ENCODE assay signal across 25 cellular contexts in genomic region chr19:7907122-7907521, GRCh38. TPM values are rescaled to one million over a fixed set of nuclear protein-coding genes. Genes with fewer than 3 reads are reported as not detected.
DNase-seq lines count a peak whose midpoint lies in the region; ATAC-seq, FAIRE-seq and TF ChIP-seq lines count a peak whose summit lies in the region.
"Had no signal": no experiment of that assay in that cellular context is flagged by ENCODE, and none has a peak within 500 bp of the region (broad histone marks: within the 10 kb centered on the region; RNA-seq: fewer than 3 reads in every experiment).

No MANE protein-coding gene starts in this region.

- BruUV-seq in GM12878 (replicated peaks; lab: Mats Ljungman, UMichigan), result no TSS peak

- peaks cover 19% of the 10 kb centered on the region for H3K36me3 Mint-ChIP-seq in activated naive CD4-positive, alpha-beta T cell treated with anti-CD3 and anti-CD28 coated beads for 36 hours (ENCODE audit: low read depth)
- peaks cover 12% of the 10 kb centered on the region for H3K36me3 Mint-ChIP-seq in nephron progenitor cell (ENCODE audit: low read depth)
- peaks cover 0 to 27% (median 13%) of the 10 kb centered on the region in 3 donors for H3K36me3 Mint-ChIP-seq in naive thymus-derived CD8-positive, alpha-beta T cell

- H3K79me2 ChIP-seq in GM12878 (ENCODE audit: control insufficient read depth, insufficient read depth, low read length), result peaks cover 36% of the 10 kb centered on the region

- no peak for TF ChIP-seq EP300 in GM12878 (IDR thresholded peaks at IDR 0.05; ENCODE audit: borderline replicate concordance in 1 of 2, control insufficient read depth in 1 of 2, low read depth in 2 of 2, low read length in 2 of 2)

- POLR2A ChIA-PET in GM12878 (lab: Charles Lee), result no interaction called here
- POLR2A ChIA-PET in naive thymus-derived CD8-positive, alpha-beta T cell (lab: Charles Lee), result interaction anchor here (0.7 to 2.5 kb wide), 3 partner anchors 10 to 75 kb away, joined by 3 to 8 read pairs (median 5); partner anchors contain the start of gene SNAPC2

- no peak overlapping the region for H3K4me2 ChIP-seq in GM12878 (ENCODE audit: control insufficient read depth, insufficient read depth)

- no peak overlapping the region for H2AFZ ChIP-seq in GM12878 (ENCODE audit: control insufficient read depth, low read depth, low read length)

- no peaks in the 10 kb centered on the region for H3K9me3 ChIP-seq in GM12878 (replicated peaks; ENCODE audit: control insufficient read depth, insufficient read depth, low read length)
- H3K9me3 ChIP-seq: breast epithelium, sigmoid colon, upper lobe of left lung had no signal

- H3K27ac Mint-ChIP-seq in activated naive CD4-positive, alpha-beta T cell treated with anti-CD3 and anti-CD28 coated beads for 36 hours, result peak overlapping the region; percentile 53
- peak overlapping the region; percentile 66 for H3K27ac Mint-ChIP-seq in nephron progenitor cell
- peak overlapping the region in 1 of 10 donors; percentile 66 for H3K27ac Mint-ChIP-seq in naive thymus-derived CD8-positive, alpha-beta T cell
- H3K27ac Mint-ChIP-seq: activated CD4-positive, alpha-beta memory T cell treated with anti-CD3 and anti-CD28 coated beads, Interleukin-2, amount 10 ng/mL, durations not matched to agents 7 days and 5 days; dendritic cell treated with granulocyte-macrophage colony-stimulating factor and Interleukin-4, amounts not matched to agents 40 ng/mL and 50 ng/mL, for 4 days had no signal

- no peak overlapping the region for H3K4me3 Mint-ChIP-seq in activated naive CD4-positive, alpha-beta T cell treated with anti-CD3 and anti-CD28 coated beads for 36 hours
- no peak overlapping the region for H3K4me3 Mint-ChIP-seq in nephron progenitor cell
- peak overlapping the region in 2 of 10 donors; percentile 27 to 39 for H3K4me3 Mint-ChIP-seq in naive thymus-derived CD8-positive, alpha-beta T cell
- H3K4me3 Mint-ChIP-seq: activated CD4-positive, alpha-beta memory T cell treated with anti-CD3 and anti-CD28 coated beads, Interleukin-2, amount 10 ng/mL, durations not matched to agents 7 days and 5 days; dendritic cell treated with granulocyte-macrophage colony-stimulating factor and Interleukin-4, amounts not matched to agents 40 ng/mL and 50 ng/mL, for 4 days had no signal

- H3K4me3 ChIP-seq in GM12878, result no peak overlapping the region
- H3K4me3 ChIP-seq: breast epithelium, sigmoid colon, upper lobe of left lung had no signal

- H4K20me1 ChIP-seq in GM12878 (ENCODE audit: control insufficient read depth, insufficient read depth), result peaks cover 9% of the 10 kb centered on the region; the same call in 1 of the 2 replicates

- intact Hi-C loops in activated naive CD4-positive, alpha-beta T cell treated with anti-CD3 and anti-CD28 coated beads for 36 hours (cut with micrococcal nuclease), result no loop called here
- intact Hi-C loops in GM12878 (cut with micrococcal nuclease; ENCODE audit: unreplicated experiment), result loop anchor here (10.0 kb wide), 1 partner anchor 222 kb away; the partner anchor contains the start of gene TRAPPC5

- DNase-seq in activated naive CD4-positive, alpha-beta T cell treated with anti-CD3 and anti-CD28 coated beads for 36 hours, result no peak
- no peak for DNase-seq in activated naive CD4-positive, alpha-beta T cell treated with anti-CD3 and anti-CD28 coated beads, Interleukin-2, amount 50 U/mL, for 16 hours
- no peak for DNase-seq in GM12878 (ENCODE audit: low read depth, low spot score)
- no peak for DNase-seq in nephron progenitor cell
- no peak for DNase-seq in naive thymus-derived CD8-positive, alpha-beta T cell
- no peak for DNase-seq in urothelium cell line (ENCODE audit: low spot score)
- DNase-seq: 8988T; activated CD4-positive, alpha-beta memory T cell treated with anti-CD3 and anti-CD28 coated beads, Interleukin-2, amount 10 ng/mL, durations not matched to agents 7 days and 5 days; activated gamma-delta T cell; AML-193; left cardiac atrium; naive B cell; NCI-H1092 treated with DMSO at 0.1 percent for 48 hours; NCI-H2029; NCI-H226; PC-3; SIG-M5; sigmoid colon; stimulated activated CD8-positive, alpha-beta memory T cell treated with anti-CD3 and anti-CD28 coated beads, Interleukin-4, amount 100 ng/mL, for 48 hours had no signal

- SMC1A ChIA-PET in GM12878 (lab: Charles Lee; ENCODE audit: uncharacterized antibody, unreplicated experiment), result no interaction called here

- RAD21 ChIA-PET in GM12878 (lab: Charles Lee; ENCODE audit: unreplicated experiment), result no interaction called here

- peaks cover 24% of the 10 kb centered on the region for H3K4me1 Mint-ChIP-seq in activated naive CD4-positive, alpha-beta T cell treated with anti-CD3 and anti-CD28 coated beads for 36 hours (ENCODE audit: low read depth)
- H3K4me1 Mint-ChIP-seq in nephron progenitor cell, result peaks cover 29% of the 10 kb centered on the region
- H3K4me1 Mint-ChIP-seq in naive thymus-derived CD8-positive, alpha-beta T cell, result peaks cover 16 to 51% (median 42%) of the 10 kb centered on the region in 4 donors

- no peaks in the 10 kb centered on the region for H3K27me3 ChIP-seq in GM12878 (replicated peaks in 1 of 2; ENCODE audit: control insufficient read depth in 2 of 2, insufficient read depth in 2 of 2, low read length in 1 of 2)
- H3K27me3 ChIP-seq: breast epithelium, sigmoid colon, upper lobe of left lung had no signal

- H3K9ac ChIP-seq in GM12878 (ENCODE audit: control insufficient read depth, insufficient read depth, low read length), result no peak overlapping the region

- in situ Hi-C loops in GM12878 (cut with MboI), result no loop called here

- 86% methylated on average over 14 of the region's 19 CpGs for WGBS in GM12878 (ENCODE audit: insufficient coverage, insufficient replicate concordance, low lambda C conversion rate, missing lambda C conversion rate)

- TF ChIP-seq CTCF in GM12878 (IDR thresholded peaks at IDR 0.05 in 2 of 3, conservative IDR thresholded peaks at IDR 0.05 in 1 of 3; ENCODE audit: control insufficient read depth in 2 of 3, extremely low read depth in 1 of 3, insufficient read depth in 1 of 3, low read depth in 3 of 3, low read length in 3 of 3), result no peak
- no peak for TF ChIP-seq CTCF in nephron progenitor cell (IDR thresholded peaks at IDR 0.05)

- no peaks in the 10 kb centered on the region for H3K9me3 Mint-ChIP-seq in activated naive CD4-positive, alpha-beta T cell treated with anti-CD3 and anti-CD28 coated beads for 36 hours
- H3K9me3 Mint-ChIP-seq in nephron progenitor cell, result no peaks in the 10 kb centered on the region
- H3K9me3 Mint-ChIP-seq in naive thymus-derived CD8-positive, alpha-beta T cell, result peaks cover 0 to 3% (median 0%) of the 10 kb centered on the region in 9 donors
- H3K9me3 Mint-ChIP-seq: activated CD4-positive, alpha-beta memory T cell treated with anti-CD3 and anti-CD28 coated beads, Interleukin-2, amount 10 ng/mL, durations not matched to agents 7 days and 5 days; dendritic cell treated with granulocyte-macrophage colony-stimulating factor and Interleukin-4, amounts not matched to agents 40 ng/mL and 50 ng/mL, for 4 days; naive B cell had no signal

- no peak overlapping the region for H3K27ac ChIP-seq in GM12878 (ENCODE audit: control insufficient read depth, insufficient read depth)
- H3K27ac ChIP-seq: breast epithelium, sigmoid colon, upper lobe of left lung had no signal

- H3K36me3 ChIP-seq in GM12878 (ENCODE audit: control insufficient read depth in 2 of 2, insufficient read depth in 2 of 2, low read length in 1 of 2), result peaks cover 0 to 11% of the 10 kb centered on the region in 2 experiments; a peak in 3 of 4 replicates

- TF ChIP-seq POLR2A in GM12878 (IDR thresholded peaks at IDR 0.05; ENCODE audit: low read depth, low read length), result peak; percentile 48

- FAIRE-seq in GM12878 (lab: Jason Lieb, UNC), result no peak
- no peak for FAIRE-seq in urothelium cell line (lab: Jason Lieb, UNC)
- FAIRE-seq: GM12892 had no signal

- CTCF ChIA-PET in activated naive CD4-positive, alpha-beta T cell treated with anti-CD3 and anti-CD28 coated beads for 36 hours (lab: Charles Lee), result interaction anchor here (0.6 kb wide), 1 partner anchor 343 kb away, joined by 3 read pairs; no protein-coding TSS in a partner anchor
- CTCF ChIA-PET in GM12878 (lab: Yijun Ruan, JAX), result interaction anchor here (0.7 kb wide), 1 partner anchor 10 kb away, joined by 3 read pairs; no protein-coding TSS in a partner anchor

- no peaks in the 10 kb centered on the region for H3K27me3 Mint-ChIP-seq in activated naive CD4-positive, alpha-beta T cell treated with anti-CD3 and anti-CD28 coated beads for 36 hours (ENCODE audit: low read depth)
- H3K27me3 Mint-ChIP-seq in nephron progenitor cell (ENCODE audit: low read depth, poor library complexity), result peaks cover 13% of the 10 kb centered on the region
- H3K27me3 Mint-ChIP-seq in naive thymus-derived CD8-positive, alpha-beta T cell, result peaks cover 0 to 6% (median 0%) of the 10 kb centered on the region in 5 donors
- H3K27me3 Mint-ChIP-seq: activated CD4-positive, alpha-beta memory T cell treated with anti-CD3 and anti-CD28 coated beads, Interleukin-2, amount 10 ng/mL, durations not matched to agents 7 days and 5 days; naive B cell had no signal

- H3K4me1 ChIP-seq in GM12878 (ENCODE audit: control insufficient read depth, insufficient read depth, low read length), result peaks cover 14% of the 10 kb centered on the region

- no peak for TF ChIP-seq RAD21 in GM12878 (IDR thresholded peaks at IDR 0.05; ENCODE audit: insufficient read depth, low read depth, low read length)

- no peak for ATAC-seq in GM12878
- ATAC-seq in naive thymus-derived CD8-positive, alpha-beta T cell, result no peak
- ATAC-seq: left cardiac atrium, PC-3 had no signal

RNA-seq across cellular contexts. Expression of gene MAP2K7, which starts 3.4 kb away (rescaled TPM):
- total RNA-seq in activated naive CD4-positive, alpha-beta T cell treated with anti-CD3 and anti-CD28 coated beads for 36 hours, result 10 to 100 TPM; 39.1 to 39.8 TPM
- 19.3 and 24.7 TPM in 2 replicates for total RNA-seq in GM12878 (2013; cell fraction: nucleolus; rRNA removed)
- 9.7 and 13.4 TPM in 2 replicates for total RNA-seq in GM12878 (2014; rRNA removed)
- 4.8 and 5.5 TPM in 2 replicates for total RNA-seq in GM12878 (2014; rRNA removed; fragmentation: Illumina TruSeq; extraction: Trizol)
- 30.6 and 32.2 TPM in 2 replicates for total RNA-seq in GM12878 (2021)
- 7.9 TPM for polyA plus RNA-seq in GM12878 (2011; ENCODE audit: low read depth)
- polyA plus RNA-seq in GM12878 (2011; rRNA removed), result 5.6 and 9.0 TPM in 2 replicates
- polyA plus RNA-seq in GM12878 (2011; cell fraction: cytosol; rRNA removed), result 10.8 and 18.3 TPM in 2 replicates
- polyA plus RNA-seq in GM12878 (2011; cell fraction: nucleus; rRNA removed), result 37.2 and 41.6 TPM in 2 replicates
- polyA plus RNA-seq in GM12878 (2012), result 20.1 and 27.9 TPM in 2 replicates
- 4.2 and 8.0 TPM in 2 replicates for polyA plus RNA-seq in GM12878 (2014; fragmentation: Illumina TruSeq; extraction: Trizol)
- under 1 TPM; 0.34 to 0.95 TPM for polyA plus RNA-seq in GM12878 (2014; fragmentation: Nextera tagmentation; extraction: Ambion mirVana)
- 25.9 and 31.2 TPM in 2 replicates for polyA plus RNA-seq in GM12878 (2014; rRNA removed)
- polyA plus RNA-seq in GM12878 (2016; fragmentation: Nextera tagmentation; extraction: Ambion mirVana), result 1 to 10 TPM; 3.5 to 4.5 TPM
- 5.4 and 11.6 TPM in 2 replicates for polyA minus RNA-seq in GM12878 (2011; rRNA and poly(A)+ RNA removed)
- polyA minus RNA-seq in GM12878 (2011; cell fraction: cytosol; rRNA and poly(A)+ RNA removed), result 6.0 and 10.7 TPM in 2 replicates
- 9.4 and 11.8 TPM in 2 replicates for polyA minus RNA-seq in GM12878 (2011; cell fraction: nucleus; rRNA and poly(A)+ RNA removed)
- 10 to 100 TPM; 85.7 to 86.9 TPM for total RNA-seq in naive thymus-derived CD8-positive, alpha-beta T cell
- polyA plus RNA-seq in naive thymus-derived CD8-positive, alpha-beta T cell, result 1 to 10 TPM; 1.8 to 5.1 (median 2.3) TPM

RNA-seq across cellular contexts. Expression of gene TGFBR3L, which starts 7.5 kb away (rescaled TPM):
- total RNA-seq in activated naive CD4-positive, alpha-beta T cell treated with anti-CD3 and anti-CD28 coated beads for 36 hours, result 1 to 10 TPM; 1.7 to 3.7 TPM
- total RNA-seq in GM12878 (2013; cell fraction: nucleolus; rRNA removed), result not detected in 2 replicates
- total RNA-seq in GM12878 (2014; rRNA removed) (not detected in 2 replicates), GM12878 (2014; rRNA removed; fragmentation: Illumina TruSeq; extraction: Trizol) (not detected in 2 replicates), GM12878 (2021) (0.16 and 0.23 TPM in 2 replicates)
- not detected for polyA plus RNA-seq in GM12878 (2011; ENCODE audit: low read depth)
- polyA plus RNA-seq in GM12878 (2011; rRNA removed) (not detected in 2 replicates), GM12878 (2014; fragmentation: Illumina TruSeq; extraction: Trizol) (not detected in 2 replicates), GM12878 (2014; fragmentation: Nextera tagmentation; extraction: Ambion mirVana) (not detected), GM12878 (2014; rRNA removed) (0.55 TPM in 1 of 2 replicates, not detected in the other), GM12878 (2016; fragmentation: Nextera tagmentation; extraction: Ambion mirVana) (under 1 TPM in 1 of 2 experiments, not detected in 1; 0.20 TPM)
- polyA plus RNA-seq in GM12878 (2011; cell fraction: cytosol; rRNA removed), result 0.15 TPM in 1 of 2 replicates, not detected in the other
- polyA plus RNA-seq in GM12878 (2011; cell fraction: nucleus; rRNA removed), result 0.09 and 0.15 TPM in 2 replicates
- polyA plus RNA-seq in GM12878 (2012), result 0.15 TPM in 1 of 2 replicates, not detected in the other
- polyA minus RNA-seq in GM12878 (2011; rRNA and poly(A)+ RNA removed), result not detected in 2 replicates
- not detected in 2 replicates for polyA minus RNA-seq in GM12878 (2011; cell fraction: cytosol; rRNA and poly(A)+ RNA removed)
- polyA minus RNA-seq in GM12878 (2011; cell fraction: nucleus; rRNA and poly(A)+ RNA removed), result 1.2 TPM in 1 of 2 replicates, not detected in the other
- total RNA-seq in naive thymus-derived CD8-positive, alpha-beta T cell, result under 1 TPM; 0.41 to 0.57 TPM
- under 1 TPM in 1 of 3 donors, not detected in 2; 0.60 TPM for polyA plus RNA-seq in naive thymus-derived CD8-positive, alpha-beta T cell
- total RNA-seq: mesenteric fat pad had no signal
- polyA plus RNA-seq: sigmoid colon had no signal

RNA-seq across cellular contexts. Expression of gene SNAPC2, which starts 13.0 kb away (rescaled TPM):
- total RNA-seq in activated naive CD4-positive, alpha-beta T cell treated with anti-CD3 and anti-CD28 coated beads for 36 hours, result 10 to 100 TPM; 10.9 to 12.4 TPM
- 2.5 and 3.5 TPM in 2 replicates for total RNA-seq in GM12878 (2013; cell fraction: nucleolus; rRNA removed)
- total RNA-seq in GM12878 (2014; rRNA removed), result 16.0 and 16.8 TPM in 2 replicates
- total RNA-seq in GM12878 (2014; rRNA removed; fragmentation: Illumina TruSeq; extraction: Trizol), result 5.1 and 7.0 TPM in 2 replicates
- total RNA-seq in GM12878 (2021), result 17.6 and 20.8 TPM in 2 replicates
- polyA plus RNA-seq in GM12878 (2011; ENCODE audit: low read depth), result 3.1 TPM
- 3.6 and 9.2 TPM in 2 replicates for polyA plus RNA-seq in GM12878 (2011; rRNA removed)
- polyA plus RNA-seq in GM12878 (2011; cell fraction: cytosol; rRNA removed), result 11.9 and 19.3 TPM in 2 replicates
- polyA plus RNA-seq in GM12878 (2011; cell fraction: nucleus; rRNA removed), result 16.3 and 18.2 TPM in 2 replicates
- polyA plus RNA-seq in GM12878 (2012), result 14.8 and 15.4 TPM in 2 replicates
- polyA plus RNA-seq in GM12878 (2014; fragmentation: Illumina TruSeq; extraction: Trizol), result 0.86 and 5.4 TPM in 2 replicates
- polyA plus RNA-seq in GM12878 (2014; fragmentation: Nextera tagmentation; extraction: Ambion mirVana), result 1 to 10 TPM in 1 of 2 experiments, under 1 TPM in 1; 0.19 to 1.0 TPM
- polyA plus RNA-seq in GM12878 (2014; rRNA removed), result 17.7 and 18.3 TPM in 2 replicates
- polyA plus RNA-seq in GM12878 (2016; fragmentation: Nextera tagmentation; extraction: Ambion mirVana), result 10 to 100 TPM; 15.9 to 19.7 TPM
- 2.9 and 9.8 TPM in 2 replicates for polyA minus RNA-seq in GM12878 (2011; rRNA and poly(A)+ RNA removed)
- 7.2 and 7.3 TPM in 2 replicates for polyA minus RNA-seq in GM12878 (2011; cell fraction: cytosol; rRNA and poly(A)+ RNA removed)
- 4.7 and 6.4 TPM in 2 replicates for polyA minus RNA-seq in GM12878 (2011; cell fraction: nucleus; rRNA and poly(A)+ RNA removed)
- total RNA-seq in naive thymus-derived CD8-positive, alpha-beta T cell, result 10 to 100 TPM; 14.3 to 14.8 TPM
- 10 to 100 TPM; 11.4 to 19.9 (median 12.8) TPM for polyA plus RNA-seq in naive thymus-derived CD8-positive, alpha-beta T cell

RNA-seq across cellular contexts. Expression of gene LRRC8E, which starts 18.8 kb away (rescaled TPM):
- not detected for total RNA-seq in activated naive CD4-positive, alpha-beta T cell treated with anti-CD3 and anti-CD28 coated beads for 36 hours
- total RNA-seq in GM12878 (2013; cell fraction: nucleolus; rRNA removed), result not detected in 2 replicates
- total RNA-seq in GM12878 (2014; rRNA removed), result not detected in 2 replicates
- total RNA-seq in GM12878 (2014; rRNA removed; fragmentation: Illumina TruSeq; extraction: Trizol), result not detected in 2 replicates
- total RNA-seq in GM12878 (2021), result 0.16 TPM in 1 of 2 replicates, not detected in the other
- polyA plus RNA-seq in GM12878 (2011; ENCODE audit: low read depth), result 0.05 TPM
- polyA plus RNA-seq in GM12878 (2011; rRNA removed), result 0.04 TPM in 1 of 2 replicates, not detected in the other
- not detected in 2 replicates for polyA plus RNA-seq in GM12878 (2011; cell fraction: cytosol; rRNA removed)
- polyA plus RNA-seq in GM12878 (2011; cell fraction: nucleus; rRNA removed), result not detected in 2 replicates
- 0.20 TPM in 1 of 2 replicates, not detected in the other for polyA plus RNA-seq in GM12878 (2012)
- not detected in 2 replicates for polyA plus RNA-seq in GM12878 (2014; fragmentation: Illumina TruSeq; extraction: Trizol)
- not detected for polyA plus RNA-seq in GM12878 (2014; fragmentation: Nextera tagmentation; extraction: Ambion mirVana)
- polyA plus RNA-seq in GM12878 (2014; rRNA removed), result 0.11 and 0.32 TPM in 2 replicates
- polyA plus RNA-seq in GM12878 (2016; fragmentation: Nextera tagmentation; extraction: Ambion mirVana), result under 1 TPM in 1 of 2 experiments, not detected in 1; 0.25 TPM
- not detected in 2 replicates for polyA minus RNA-seq in GM12878 (2011; rRNA and poly(A)+ RNA removed)
- not detected in 2 replicates for polyA minus RNA-seq in GM12878 (2011; cell fraction: cytosol; rRNA and poly(A)+ RNA removed)
- 0.10 and 1.1 TPM in 2 replicates for polyA minus RNA-seq in GM12878 (2011; cell fraction: nucleus; rRNA and poly(A)+ RNA removed)
- total RNA-seq in naive thymus-derived CD8-positive, alpha-beta T cell, result not detected
- not detected for polyA plus RNA-seq in naive thymus-derived CD8-positive, alpha-beta T cell
- total RNA-seq: activated CD4-positive, alpha-beta memory T cell treated with anti-CD3 and anti-CD28 coated beads, Interleukin-2, amount 10 ng/mL, durations not matched to agents 7 days and 5 days; posterior vena cava; sigmoid colon had no signal

RNA-seq across cellular contexts. Expression of gene CTXN1, which starts 18.8 kb away (rescaled TPM):
- total RNA-seq in activated naive CD4-positive, alpha-beta T cell treated with anti-CD3 and anti-CD28 coated beads for 36 hours, result under 1 TPM in 1 of 2 experiments, not detected in 1; 0.43 TPM
- not detected in 2 replicates for total RNA-seq in GM12878 (2013; cell fraction: nucleolus; rRNA removed)
- 0.11 and 0.23 TPM in 2 replicates for total RNA-seq in GM12878 (2014; rRNA removed)
- not detected in 2 replicates for total RNA-seq in GM12878 (2014; rRNA removed; fragmentation: Illumina TruSeq; extraction: Trizol)
- total RNA-seq in GM12878 (2021), result 1.0 and 1.1 TPM in 2 replicates
- polyA plus RNA-seq in GM12878 (2011; ENCODE audit: low read depth), result not detected
- polyA plus RNA-seq in GM12878 (2011; rRNA removed), result not detected in 2 replicates
- 0.15 and 0.32 TPM in 2 replicates for polyA plus RNA-seq in GM12878 (2011; cell fraction: cytosol; rRNA removed)
- 0.28 and 0.69 TPM in 2 replicates for polyA plus RNA-seq in GM12878 (2011; cell fraction: nucleus; rRNA removed)
- polyA plus RNA-seq in GM12878 (2012), result 0.17 and 0.49 TPM in 2 replicates
- 0.04 TPM in 1 of 2 replicates, not detected in the other for polyA plus RNA-seq in GM12878 (2014; fragmentation: Illumina TruSeq; extraction: Trizol)
- polyA plus RNA-seq in GM12878 (2014; fragmentation: Nextera tagmentation; extraction: Ambion mirVana), result not detected
- polyA plus RNA-seq in GM12878 (2014; rRNA removed), result 0.33 and 0.84 TPM in 2 replicates
- under 1 TPM; 0.43 to 0.57 TPM for polyA plus RNA-seq in GM12878 (2016; fragmentation: Nextera tagmentation; extraction: Ambion mirVana)
- not detected in 2 replicates for polyA minus RNA-seq in GM12878 (2011; rRNA and poly(A)+ RNA removed)
- polyA minus RNA-seq in GM12878 (2011; cell fraction: cytosol; rRNA and poly(A)+ RNA removed), result 1.7 TPM in 1 of 2 replicates, not detected in the other
- polyA minus RNA-seq in GM12878 (2011; cell fraction: nucleus; rRNA and poly(A)+ RNA removed), result not detected in 2 replicates
- not detected for total RNA-seq in naive thymus-derived CD8-positive, alpha-beta T cell
- polyA plus RNA-seq in naive thymus-derived CD8-positive, alpha-beta T cell, result not detected
- total RNA-seq: activated CD4-positive, alpha-beta memory T cell treated with anti-CD3 and anti-CD28 coated beads, Interleukin-2, amount 10 ng/mL, durations not matched to agents 7 days and 5 days had no signal
